ENCODE assay signal across 11 cellular contexts in genomic region chr17:28729950-28730330, GRCh38. TPM values are rescaled to one million over a fixed set of nuclear protein-coding genes. Genes with fewer than 3 reads are reported as not detected.
DNase-seq lines count a peak whose midpoint lies in the region; ATAC-seq and TF ChIP-seq lines count a peak whose summit lies in the region.
"Had no signal": no experiment of that assay in that cellular context is flagged by ENCODE, and none has a peak within 500 bp of the region (broad histone marks: within the 10 kb centered on the region; RNA-seq: fewer than 3 reads in every experiment).

No MANE protein-coding gene starts in this region.

- H2BK5ac ChIP-seq in H9 (ENCODE audit: insufficient read length, low read length): no peak overlapping the region

- H3K36me3 ChIP-seq in naive thymus-derived CD4-positive, alpha-beta T cell (ENCODE audit: control insufficient read depth in 2 of 3, insufficient read depth in 3 of 3, low read length in 3 of 3): peaks cover 0 to 9% (median 0%) of the 10 kb centered on the region in 3 experiments
- H3K36me3 ChIP-seq: SJCRH30 had no signal

- H2BK120ac ChIP-seq in H9 (ENCODE audit: low read depth, low read length, poor library complexity, severe bottlenecking): no peak overlapping the region

- POLR2A ChIA-PET in CD4-positive, alpha-beta T cell (lab: Charles Lee): interaction anchor here (1.0 to 6.5 kb wide), 5 partner anchors 14 to 221 kb away, joined by 3 to 268 read pairs (median 13); partner anchors contain the start of genes ALDOC, PHF12 and TRAF4
- POLR2A ChIA-PET in activated CD8-positive, alpha-beta T cell treated with anti-CD3 and anti-CD28 coated beads for 36 hours (lab: Charles Lee): interaction anchor here (0.8 to 11.5 kb wide), 3 partner anchors 14 to 220 kb away, joined by 3 to 480 read pairs (median 4); partner anchors contain the start of gene TRAF4
- POLR2A ChIA-PET in naive thymus-derived CD4-positive, alpha-beta T cell (lab: Charles Lee): interaction anchor here (1.1 to 9.2 kb wide), 5 partner anchors 17 to 358 kb away, joined by 3 to 269 read pairs (median 3); partner anchors contain the start of genes PHF12 and TRAF4

- H2BK15ac ChIP-seq in H9 (ENCODE audit: low read depth, low read length): no peak overlapping the region

- no peak for DNase-seq in CD4-positive, alpha-beta T cell
- DNase-seq in H9: no peak
- no peak for DNase-seq in activated CD8-positive, alpha-beta T cell treated with anti-CD3 and anti-CD28 coated beads for 36 hours
- no peak for DNase-seq in naive thymus-derived CD4-positive, alpha-beta T cell
- no peak for DNase-seq in T-helper 17 cell
- DNase-seq: NCI-H1694 treated with DMSO at 0.1 percent for 48 hours, NCI-H446 treated with DMSO at 0.1 percent for 48 hours, SJCRH30 had no signal

- no peak overlapping the region for H3K18ac ChIP-seq in H9 (ENCODE audit: insufficient read length, low read depth, low read length)

- H3K4ac ChIP-seq in H9 (ENCODE audit: low read depth, low read length): no peak overlapping the region

- H2BK20ac ChIP-seq in H9 (ENCODE audit: low read depth, low read length, poor library complexity, severe bottlenecking): no peak overlapping the region

- H3T11ph ChIP-seq in H9 (ENCODE audit: low read length): no peak overlapping the region

- H2AFZ ChIP-seq in H9 (ENCODE audit: low read length): no peak overlapping the region

- no peaks in the 10 kb centered on the region for H4K20me1 ChIP-seq in H9 (ENCODE audit: control insufficient read depth, insufficient read depth, insufficient read length)

- H3K27me3 Mint-ChIP-seq in CD4-positive, alpha-beta T cell: no peaks in the 10 kb centered on the region
- H3K27me3 Mint-ChIP-seq in H9 (ENCODE audit: low read depth) (no peaks in the 10 kb centered on the region; the same call in 1 of the 2 replicates), T-helper 17 cell (no peaks in the 10 kb centered on the region)
- no peaks in the 10 kb centered on the region for H3K27me3 Mint-ChIP-seq in activated CD8-positive, alpha-beta T cell treated with anti-CD3 and anti-CD28 coated beads for 36 hours
- no peaks in the 10 kb centered on the region for H3K27me3 Mint-ChIP-seq in naive thymus-derived CD4-positive, alpha-beta T cell

- no peak overlapping the region for H3K14ac ChIP-seq in H9 (ENCODE audit: insufficient read depth, low read length)

- no peak overlapping the region for H3K4me3 ChIP-seq in naive thymus-derived CD4-positive, alpha-beta T cell (ENCODE audit: low read length)
- H3K4me3 ChIP-seq: SJCRH30 had no signal

- H3K56ac ChIP-seq in H9 (ENCODE audit: insufficient read length, low read depth, low read length): no peak overlapping the region

- peaks cover 20% of the 10 kb centered on the region for H3K23me2 ChIP-seq in H9 (ENCODE audit: insufficient read length, low read depth, low read length, poor library complexity, severe bottlenecking)

- H4K91ac ChIP-seq in H9 (ENCODE audit: insufficient read length, low read depth, low read length): no peak overlapping the region

- H3K27me3 ChIP-seq in CD4-positive, alpha-beta T cell (ENCODE audit: control insufficient read depth, insufficient read depth, low read length): no peaks in the 10 kb centered on the region
- H3K27me3 ChIP-seq in H9 (ENCODE audit: insufficient read depth, low read length): no peaks in the 10 kb centered on the region
- H3K27me3 ChIP-seq in naive thymus-derived CD4-positive, alpha-beta T cell (ENCODE audit: control insufficient read depth in 2 of 2, insufficient read depth in 2 of 2, low read length in 2 of 2): no peaks in the 10 kb centered on the region
- H3K27me3 ChIP-seq: SJCRH30 had no signal

- no peaks in the 10 kb centered on the region for H3K79me1 ChIP-seq in H9 (ENCODE audit: insufficient read depth, low read depth, low read length, poor library complexity, severe bottlenecking)

- no peaks in the 10 kb centered on the region for H3K9me3 ChIP-seq in CD4-positive, alpha-beta T cell (ENCODE audit: control insufficient read depth, low read length)
- H3K9me3 ChIP-seq in H9 (ENCODE audit: control insufficient read depth, low read depth, low read length) (no peaks in the 10 kb centered on the region), T-helper 17 cell (ENCODE audit: control insufficient read depth, low read length, poor library complexity, severe bottlenecking) (no peaks in the 10 kb centered on the region)
- no peaks in the 10 kb centered on the region for H3K9me3 ChIP-seq in naive thymus-derived CD4-positive, alpha-beta T cell (ENCODE audit: control insufficient read depth in 2 of 3, low read length in 3 of 3)
- H3K9me3 ChIP-seq: SJCRH30 had no signal

- ATAC-seq in CD4-positive, alpha-beta T cell (ENCODE audit: poor library complexity): no peak
- no peak for ATAC-seq in activated CD8-positive, alpha-beta T cell treated with anti-CD3 and anti-CD28 coated beads for 36 hours
- ATAC-seq in naive thymus-derived CD4-positive, alpha-beta T cell: no peak
- ATAC-seq in T-helper 17 cell (no peak), HG03097 (IDR thresholded peaks at IDR 0.05; ENCODE audit: low FRiP score, unreplicated experiment) (no peak), HG02623 (IDR thresholded peaks at IDR 0.05; ENCODE audit: unreplicated experiment) (no peak)

- no peaks in the 10 kb centered on the region for H3K79me2 ChIP-seq in H9 (ENCODE audit: insufficient read depth, low read length)

- no peak for TF ChIP-seq CTCF in CD4-positive, alpha-beta T cell (IDR thresholded peaks at IDR 0.05)
- no peak for TF ChIP-seq CTCF in H9 (conservative IDR thresholded peaks at IDR 0.05)
- no peak for TF ChIP-seq CTCF in activated CD8-positive, alpha-beta T cell treated with anti-CD3 and anti-CD28 coated beads for 36 hours (IDR thresholded peaks at IDR 0.05)

- no peaks in the 10 kb centered on the region for H3K9me3 Mint-ChIP-seq in CD4-positive, alpha-beta T cell
- no peaks in the 10 kb centered on the region; a peak in 2 of 5 replicates for H3K9me3 Mint-ChIP-seq in H9
- H3K9me3 Mint-ChIP-seq in activated CD8-positive, alpha-beta T cell treated with anti-CD3 and anti-CD28 coated beads for 36 hours: no peaks in the 10 kb centered on the region
- no peaks in the 10 kb centered on the region for H3K9me3 Mint-ChIP-seq in naive thymus-derived CD4-positive, alpha-beta T cell
- H3K9me3 Mint-ChIP-seq: CD14-positive monocyte had no signal

- no peak overlapping the region for H2BK12ac ChIP-seq in H9 (ENCODE audit: insufficient read length, low read depth, low read length)

- WGBS in H9 (ENCODE audit: extremely low coverage, insufficient read length, low lambda C conversion rate): 100% methylated on average over 2 of the region's 11 CpGs

- CTCF ChIA-PET in CD4-positive, alpha-beta T cell (lab: Charles Lee): interaction anchor here (5.8 to 10.8 kb wide), 2 partner anchors 18 to 33 kb away, joined by 70 to 373 read pairs; partner anchors contain the start of gene TRAF4
- CTCF ChIA-PET in activated CD8-positive, alpha-beta T cell treated with anti-CD3 and anti-CD28 coated beads for 36 hours (lab: Charles Lee): interaction anchor here (0.6 to 13.9 kb wide), 3 partner anchors 17 to 220 kb away, joined by 3 to 609 read pairs (median 66); partner anchors contain the start of genes PHF12 and TRAF4
- CTCF ChIA-PET in naive thymus-derived CD4-positive, alpha-beta T cell (lab: Charles Lee): interaction anchor here (10.6 kb wide), 1 partner anchor 18 kb away, joined by 331 read pairs; the partner anchor contains the start of gene TRAF4

- H3K9ac ChIP-seq in H9 (ENCODE audit: extremely low read depth, insufficient read length, low read length): no peak overlapping the region

- H3K27ac Mint-ChIP-seq in CD4-positive, alpha-beta T cell: no peak overlapping the region
- H3K27ac Mint-ChIP-seq in H9: peak overlapping the region; percentile 22 to 56 (median 52); a peak in 4 of 7 replicates
- H3K27ac Mint-ChIP-seq in activated CD8-positive, alpha-beta T cell treated with anti-CD3 and anti-CD28 coated beads for 36 hours: peak overlapping the region; percentile 6
- peak overlapping the region in 5 of 9 donors; percentile 7 to 36 (median 25) for H3K27ac Mint-ChIP-seq in naive thymus-derived CD4-positive, alpha-beta T cell
- H3K27ac Mint-ChIP-seq in T-helper 17 cell: no peak overlapping the region

- H3K27ac ChIP-seq in CD4-positive, alpha-beta T cell (ENCODE audit: low read depth, low read length): no peak overlapping the region
- H3K27ac ChIP-seq in H9 (ENCODE audit: insufficient read length, low read depth, low read length): no peak overlapping the region
- H3K27ac ChIP-seq in naive thymus-derived CD4-positive, alpha-beta T cell (ENCODE audit: low read depth, low read length): no peak overlapping the region
- H3K27ac ChIP-seq: SJCRH30 had no signal

- peaks cover 20% of the 10 kb centered on the region for H3K36me3 Mint-ChIP-seq in CD4-positive, alpha-beta T cell (ENCODE audit: low read depth)
- H3K36me3 Mint-ChIP-seq in H9 (ENCODE audit: insufficient read depth in 1 of 3, low read depth in 3 of 3) (peaks cover 0 to 11% (median 11%) of the 10 kb centered on the region in 3 experiments; a peak in 5 of 7 replicates), T-helper 17 cell (ENCODE audit: low read depth) (peaks cover 2% of the 10 kb centered on the region)
- H3K36me3 Mint-ChIP-seq in activated CD8-positive, alpha-beta T cell treated with anti-CD3 and anti-CD28 coated beads for 36 hours (ENCODE audit: low read depth): peaks cover 10% of the 10 kb centered on the region
- H3K36me3 Mint-ChIP-seq in naive thymus-derived CD4-positive, alpha-beta T cell: peaks cover 0 to 4% (median 0%) of the 10 kb centered on the region in 5 donors

- H3K23ac ChIP-seq in H9 (ENCODE audit: insufficient read length, low read depth, low read length): no peak overlapping the region

- no peak overlapping the region for H4K8ac ChIP-seq in H9 (replicated peaks; ENCODE audit: insufficient read length, low read depth, low read length)

- H3K4me1 ChIP-seq in H9 (ENCODE audit: insufficient read depth, low read length): no peaks in the 10 kb centered on the region
- peaks cover 14 to 22% of the 10 kb centered on the region in 2 donors for H3K4me1 ChIP-seq in naive thymus-derived CD4-positive, alpha-beta T cell (ENCODE audit: control insufficient read depth in 2 of 2, insufficient read depth in 2 of 2, low read length in 2 of 2)

- intact Hi-C loops in CD4-positive, alpha-beta T cell (cut with DNase I, micrococcal nuclease): loop anchor here (2.0 to 5.0 kb wide), 6 partner anchors 32 to 387 kb away; partner anchors contain the start of genes BLTP2 (in 1 of the 2) and FLOT2 (in 1 of the 2)
- intact Hi-C loops in activated CD8-positive, alpha-beta T cell treated with anti-CD3 and anti-CD28 coated beads for 36 hours (cut with micrococcal nuclease): loop anchor here (5.0 kb wide), 3 partner anchors 32 to 172 kb away; partner anchors contain the start of gene DHRS13
- intact Hi-C loops in naive thymus-derived CD4-positive, alpha-beta T cell (cut with micrococcal nuclease): loop anchor here (2.0 to 10.0 kb wide), 5 partner anchors 83 to 562 kb away; partner anchors contain the start of genes BLTP2 (in 2 of the 2), IFT20 (in 1 of the 2), NUFIP2 (in 1 of the 2) and TNFAIP1 (in 1 of the 2)

- no peak overlapping the region for H4K5ac ChIP-seq in H9 (ENCODE audit: insufficient read length, low read depth, low read length)

- H3K4me3 Mint-ChIP-seq in CD4-positive, alpha-beta T cell: peak overlapping the region; percentile 30
- H3K4me3 Mint-ChIP-seq in H9 (peak overlapping the region in 1 of 2 experiments; percentile 21; a peak in 1 of 5 replicates), T-helper 17 cell (no peak overlapping the region)
- H3K4me3 Mint-ChIP-seq in activated CD8-positive, alpha-beta T cell treated with anti-CD3 and anti-CD28 coated beads for 36 hours: peak overlapping the region; percentile 7
- no peak overlapping the region for H3K4me3 Mint-ChIP-seq in naive thymus-derived CD4-positive, alpha-beta T cell

- peaks cover 38% of the 10 kb centered on the region for H3K4me1 Mint-ChIP-seq in CD4-positive, alpha-beta T cell (ENCODE audit: low read depth)
- peaks cover 6 to 9% of the 10 kb centered on the region in 2 experiments for H3K4me1 Mint-ChIP-seq in H9
- peaks cover 22% of the 10 kb centered on the region for H3K4me1 Mint-ChIP-seq in activated CD8-positive, alpha-beta T cell treated with anti-CD3 and anti-CD28 coated beads for 36 hours (ENCODE audit: low read depth)
- peaks cover 12 to 40% (median 31%) of the 10 kb centered on the region in 7 donors for H3K4me1 Mint-ChIP-seq in naive thymus-derived CD4-positive, alpha-beta T cell
- peaks cover 33% of the 10 kb centered on the region for H3K4me1 Mint-ChIP-seq in T-helper 17 cell

- no peak overlapping the region for H2AK5ac ChIP-seq in H9 (ENCODE audit: insufficient read length, low read length)

- no peak overlapping the region for H3K4me2 ChIP-seq in H9 (ENCODE audit: insufficient read depth, insufficient read length, low read length)

RNA-seq across cellular contexts. Expression of gene NEK8, which starts 1.4 kb away (rescaled TPM):
- 1 to 10 TPM; 4.7 to 5.2 TPM for total RNA-seq in CD4-positive, alpha-beta T cell
- total RNA-seq in H9 (2021): 16.6 and 18.8 TPM in 2 replicates
- total RNA-seq in activated CD8-positive, alpha-beta T cell treated with anti-CD3 and anti-CD28 coated beads for 36 hours: 1 to 10 TPM; 3.6 to 3.9 TPM
- 10 to 100 TPM in 3 of 5 experiments, 1 to 10 TPM in 2; 7.5 to 12.8 (median 11.3) TPM for total RNA-seq in naive thymus-derived CD4-positive, alpha-beta T cell
- polyA plus RNA-seq in naive thymus-derived CD4-positive, alpha-beta T cell: 1 to 10 TPM; 3.3 to 4.5 TPM
- 1 to 10 TPM; 5.8 to 8.8 TPM for total RNA-seq in T-helper 17 cell

RNA-seq across cellular contexts. Expression of gene TLCD1, which starts 3.9 kb away (rescaled TPM):
- under 1 TPM; 0.39 to 0.60 TPM for total RNA-seq in CD4-positive, alpha-beta T cell
- total RNA-seq in H9 (2021): 46.4 and 50.7 TPM in 2 replicates
- total RNA-seq in activated CD8-positive, alpha-beta T cell treated with anti-CD3 and anti-CD28 coated beads for 36 hours: 1 to 10 TPM; 6.5 to 8.7 TPM
- total RNA-seq in naive thymus-derived CD4-positive, alpha-beta T cell: 1 to 10 TPM in 1 of 5 experiments, under 1 TPM in 2, not detected in 2; 0.69 to 3.0 (median 0.79) TPM
- polyA plus RNA-seq in naive thymus-derived CD4-positive, alpha-beta T cell: not detected
- 1 to 10 TPM; 1.1 to 1.4 TPM for total RNA-seq in T-helper 17 cell
- polyA plus RNA-seq: CD14-positive monocyte had no signal

RNA-seq across cellular contexts. Expression of gene RPL23A, which starts 10.2 kb away (rescaled TPM):
- total RNA-seq in CD4-positive, alpha-beta T cell: 1,000 to 10,000 TPM; 3,393 to 3,457 TPM
- total RNA-seq in H9 (2021): 2,008 and 2,053 TPM in 2 replicates
- 1,000 to 10,000 TPM; 2,633 to 2,644 TPM for total RNA-seq in activated CD8-positive, alpha-beta T cell treated with anti-CD3 and anti-CD28 coated beads for 36 hours
- 1,000 to 10,000 TPM; 1,887 to 3,452 (median 3,095) TPM for total RNA-seq in naive thymus-derived CD4-positive, alpha-beta T cell
- 1,000 to 10,000 TPM; 5,029 to 6,337 TPM for polyA plus RNA-seq in naive thymus-derived CD4-positive, alpha-beta T cell
- 1,000 to 10,000 TPM; 2,757 to 2,860 TPM for total RNA-seq in T-helper 17 cell

RNA-seq across cellular contexts. Expression of gene RAB34, which starts 12.3 kb away (rescaled TPM):
- total RNA-seq in CD4-positive, alpha-beta T cell: 10 to 100 TPM; 20.7 to 21.3 TPM
- 189 and 190 TPM in 2 replicates for total RNA-seq in H9 (2021)
- 10 to 100 TPM in 1 of 2 experiments, 1 to 10 TPM in 1; 9.8 to 14.4 TPM for total RNA-seq in activated CD8-positive, alpha-beta T cell treated with anti-CD3 and anti-CD28 coated beads for 36 hours
- 10 to 100 TPM; 11.0 to 50.2 (median 16.4) TPM for total RNA-seq in naive thymus-derived CD4-positive, alpha-beta T cell
- 10 to 100 TPM; 12.2 to 19.2 TPM for polyA plus RNA-seq in naive thymus-derived CD4-positive, alpha-beta T cell
- 10 to 100 TPM in 1 of 2 donors, 1 to 10 TPM in 1; 8.3 to 24.3 TPM for total RNA-seq in T-helper 17 cell

RNA-seq across cellular contexts. Expression of gene TRAF4, which starts 13.9 kb away (rescaled TPM):
- total RNA-seq in CD4-positive, alpha-beta T cell: 100 to 1,000 TPM; 411 to 416 TPM
- total RNA-seq in H9 (2021) (227 and 237 TPM in 2 replicates), T-helper 17 cell (100 to 1,000 TPM; 326 to 362 TPM)
- total RNA-seq in activated CD8-positive, alpha-beta T cell treated with anti-CD3 and anti-CD28 coated beads for 36 hours: 100 to 1,000 TPM; 140 to 151 TPM
- 100 to 1,000 TPM in 2 of 5 experiments, 10 to 100 TPM in 3; 22.3 to 228 (median 81.6) TPM for total RNA-seq in naive thymus-derived CD4-positive, alpha-beta T cell
- 1 to 10 TPM; 1.3 to 2.3 TPM for polyA plus RNA-seq in naive thymus-derived CD4-positive, alpha-beta T cell

Comparison
In these comparisons a context has a peak if more than half of its experiments do, and no peak if none do; other contexts are left out.
1. H3K27ac Mint-ChIP-seq: peak in H9 (3 of 3), activated CD8-positive, alpha-beta T cell treated with anti-CD3 and anti-CD28 coated beads for 36 hours (single experiment) and naive thymus-derived CD4-positive, alpha-beta T cell (5 of 9); none in CD4-positive, alpha-beta T cell (single experiment) and T-helper 17 cell (single experiment).
2. H3K4me3 Mint-ChIP-seq: peak in CD4-positive, alpha-beta T cell (single experiment) and activated CD8-positive, alpha-beta T cell treated with anti-CD3 and anti-CD28 coated beads for 36 hours (single experiment); none in naive thymus-derived CD4-positive, alpha-beta T cell (0 of 10) and T-helper 17 cell (single experiment).